13 cellular contexts compared by ENCODE assay signal in the genomic region with DNA sequence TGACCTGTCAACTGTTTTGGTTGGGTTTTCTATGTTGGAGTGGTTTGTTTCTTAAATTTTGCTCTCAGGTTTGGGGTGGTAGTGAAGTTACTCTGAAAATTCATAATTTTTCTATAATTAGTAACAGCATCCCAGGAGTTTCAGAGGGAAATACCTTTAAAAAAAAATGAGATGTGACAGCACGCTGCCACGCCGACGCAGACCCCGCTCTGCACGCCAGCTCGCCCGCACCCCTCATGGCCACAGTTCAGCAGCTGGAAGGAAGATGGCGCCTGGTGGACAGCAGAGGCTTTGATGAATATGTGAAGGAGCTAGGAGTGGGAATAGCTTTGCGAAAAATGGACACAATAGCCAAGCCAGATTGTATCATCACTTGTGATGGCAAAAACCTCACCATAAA. TPM values are rescaled to one million over a fixed set of nuclear protein-coding genes. Genes with fewer than 3 reads are reported as not detected.
A peak's percentile ranks its signal among the peaks of the same experiment; 100 is the strongest.
DNase-seq lines count a peak whose midpoint lies in the region; ATAC-seq and TF ChIP-seq lines count a peak whose summit lies in the region.
"Had no signal": no experiment of that assay in that cellular context is flagged by ENCODE, and none has a peak within 500 bp of the region (broad histone marks: within the 10 kb centered on the region; RNA-seq: fewer than 3 reads in every experiment).

No MANE protein-coding gene starts in this region.

- H3K4me3 Mint-ChIP-seq in CD14-positive monocyte (no peak overlapping the region), naive B cell (peak overlapping the region in 3 of 8 donors; percentile 0 to 61 (median 55))
- no peak overlapping the region for H3K4me3 Mint-ChIP-seq in activated naive CD8-positive, alpha-beta T cell treated with anti-CD3 and anti-CD28 coated beads for 36 hours

- no peak for TF ChIP-seq CTCF in CD14-positive monocyte (IDR thresholded peaks at IDR 0.05)
- TF ChIP-seq CTCF in GM10266 (IDR thresholded peaks at IDR 0.05; ENCODE audit: control insufficient read depth, insufficient read depth, low read depth, missing control alignments): peak; percentile 32

- H3K9me3 Mint-ChIP-seq in CD14-positive monocyte (no peaks in the 10 kb centered on the region), naive B cell (no peaks in the 10 kb centered on the region)
- peaks cover 7% of the 10 kb centered on the region for H3K9me3 Mint-ChIP-seq in activated naive CD8-positive, alpha-beta T cell treated with anti-CD3 and anti-CD28 coated beads for 36 hours
- H3K9me3 Mint-ChIP-seq: stimulated activated naive CD8-positive, alpha-beta T cell treated with anti-CD3 and anti-CD28 coated beads, Interleukin-15, amount 100 ng/mL, for 72 hours had no signal

- H3K4me1 Mint-ChIP-seq in CD14-positive monocyte (peaks cover 25% of the 10 kb centered on the region), naive B cell (peaks cover 54 to 83% (median 58%) of the 10 kb centered on the region in 3 donors)
- H3K4me1 Mint-ChIP-seq in activated naive CD8-positive, alpha-beta T cell treated with anti-CD3 and anti-CD28 coated beads for 36 hours: peaks cover 79% of the 10 kb centered on the region

- DNase-seq in CD14-positive monocyte (ENCODE audit: low spot score): no peak
- no peak for DNase-seq in GM10266 (ENCODE audit: extremely low spot score)
- no peak for DNase-seq in activated naive CD8-positive, alpha-beta T cell treated with anti-CD3 and anti-CD28 coated beads for 36 hours
- no peak for DNase-seq in naive B cell
- no peak for DNase-seq in HPDE6-E6E7 (ENCODE audit: extremely low spot score)
- DNase-seq in NCI-H2029 (lab: John Stamatoyannopoulos, UW): no peak
- DNase-seq in RKO (ENCODE audit: low spot score): no peak
- DNase-seq: C1 segment of cervical spinal cord; NCI-H2107; SJCRH30; stimulated activated CD4-positive, alpha-beta T cell treated with anti-CD3 and anti-CD28 coated beads, Interleukin-4, amount 100 ng/mL, for 24 hours; stimulated activated naive CD8-positive, alpha-beta T cell treated with anti-CD3 and anti-CD28 coated beads, Interleukin-15, amount 100 ng/mL, for 72 hours had no signal

- intact Hi-C loops in CD14-positive monocyte (cut with micrococcal nuclease): loop anchor here (5.0 to 10.0 kb wide), 2 partner anchors 118 to 120 kb away; no protein-coding TSS in a partner anchor

- H3K27ac Mint-ChIP-seq in CD14-positive monocyte (peak overlapping the region in 5 of 7 donors; percentile 27 to 82 (median 51)), naive B cell (peak overlapping the region; percentile 71 to 97 (median 84))
- peak overlapping the region; percentile 80 for H3K27ac Mint-ChIP-seq in activated naive CD8-positive, alpha-beta T cell treated with anti-CD3 and anti-CD28 coated beads for 36 hours

- H3K27me3 Mint-ChIP-seq in CD14-positive monocyte (ENCODE audit: low read depth in 3 of 3): no peaks in the 10 kb centered on the region
- no peaks in the 10 kb centered on the region for H3K27me3 Mint-ChIP-seq in activated naive CD8-positive, alpha-beta T cell treated with anti-CD3 and anti-CD28 coated beads for 36 hours
- no peaks in the 10 kb centered on the region for H3K27me3 Mint-ChIP-seq in naive B cell
- H3K27me3 Mint-ChIP-seq: stimulated activated naive CD8-positive, alpha-beta T cell treated with anti-CD3 and anti-CD28 coated beads, Interleukin-15, amount 100 ng/mL, for 72 hours had no signal

- no peak for ATAC-seq in naive B cell (ENCODE audit: low read depth in 2 of 2)
- ATAC-seq in HG03432 (IDR thresholded peaks at IDR 0.05; ENCODE audit: unreplicated experiment): no peak
- ATAC-seq: stimulated activated naive CD8-positive, alpha-beta T cell treated with anti-CD3 and anti-CD28 coated beads, Interleukin-15, amount 100 ng/mL, for 72 hours had no signal

- H3K36me3 Mint-ChIP-seq in CD14-positive monocyte: peaks cover 3 to 6% of the 10 kb centered on the region in 2 donors
- H3K36me3 Mint-ChIP-seq in activated naive CD8-positive, alpha-beta T cell treated with anti-CD3 and anti-CD28 coated beads for 36 hours: peaks cover 37% of the 10 kb centered on the region
- H3K36me3 Mint-ChIP-seq in naive B cell: peaks cover 0 to 11% of the 10 kb centered on the region in 2 donors

RNA-seq across cellular contexts. Expression of gene AKAP13, which starts 34.6 kb away (rescaled TPM):
- polyA plus RNA-seq in CD14-positive monocyte (10 to 100 TPM; 47.9 to 92.6 TPM), naive B cell (ENCODE audit: low read depth in 6 of 6) (100 to 1,000 TPM in 4 of 6 donors, 10 to 100 TPM in 2; 63.4 to 185 (median 122) TPM)
- 10 to 100 TPM; 83.2 to 85.2 TPM for total RNA-seq in activated naive CD8-positive, alpha-beta T cell treated with anti-CD3 and anti-CD28 coated beads for 36 hours
